Comparison of ENCODE assay signal across 21 cellular contexts in genomic region chr16:9219811-9220210, GRCh38.
"Had no signal": no experiment of that assay in that cellular context is flagged by ENCODE, and none has a peak within 500 bp of the region (broad histone marks: within the 10 kb centered on the region; RNA-seq: fewer than 3 reads in every experiment).

No MANE protein-coding gene starts in this region.

- H3K4me3 Mint-ChIP-seq: activated CD4-positive, alpha-beta T cell treated with anti-CD3 and anti-CD28 coated beads for 36 hours; activated CD8-positive, alpha-beta T cell treated with anti-CD3 and anti-CD28 coated beads, Interleukin-2, amount 10 ng/mL, durations not matched to agents 7 days and 5 days; activated naive CD8-positive, alpha-beta T cell treated with anti-CD3 and anti-CD28 coated beads, Interleukin-2, amount 10 ng/mL, durations not matched to agents 7 days and 5 days had no signal

- H3K4me1 Mint-ChIP-seq: activated CD4-positive, alpha-beta T cell treated with anti-CD3 and anti-CD28 coated beads for 36 hours; activated naive CD8-positive, alpha-beta T cell treated with anti-CD3 and anti-CD28 coated beads, Interleukin-2, amount 10 ng/mL, durations not matched to agents 7 days and 5 days had no signal

- H3K27ac ChIP-seq: adrenal gland, breast epithelium had no signal

- H3K9me3 Mint-ChIP-seq: activated naive CD8-positive, alpha-beta T cell treated with anti-CD3 and anti-CD28 coated beads, Interleukin-2, amount 10 ng/mL, durations not matched to agents 7 days and 5 days had no signal

- H3K27me3 ChIP-seq: adrenal gland, breast epithelium had no signal

- H3K27me3 Mint-ChIP-seq: activated CD4-positive, alpha-beta T cell treated with anti-CD3 and anti-CD28 coated beads for 36 hours had no signal

- H3K36me3 Mint-ChIP-seq: activated naive CD8-positive, alpha-beta T cell treated with anti-CD3 and anti-CD28 coated beads, Interleukin-2, amount 10 ng/mL, durations not matched to agents 7 days and 5 days had no signal

- H3K36me3 ChIP-seq: adrenal gland, breast epithelium had no signal

- H3K4me3 ChIP-seq: adrenal gland, breast epithelium, K562 had no signal

- H3K4me1 ChIP-seq: adrenal gland, breast epithelium had no signal

- H3K27ac Mint-ChIP-seq: activated CD4-positive, alpha-beta T cell treated with anti-CD3 and anti-CD28 coated beads for 36 hours; activated CD8-positive, alpha-beta T cell treated with anti-CD3 and anti-CD28 coated beads, Interleukin-2, amount 10 ng/mL, durations not matched to agents 7 days and 5 days; activated naive CD8-positive, alpha-beta T cell treated with anti-CD3 and anti-CD28 coated beads, Interleukin-2, amount 10 ng/mL, durations not matched to agents 7 days and 5 days had no signal

- DNase-seq: activated CD4-positive, alpha-beta T cell treated with anti-CD3 and anti-CD28 coated beads for 36 hours; activated CD8-positive, alpha-beta memory T cell treated with anti-CD3 and anti-CD28 coated beads, Interleukin-2, amount 50 U/mL, for 48 hours; activated CD8-positive, alpha-beta T cell treated with anti-CD3 and anti-CD28 coated beads, Interleukin-2, amount 10 ng/mL, durations not matched to agents 7 days and 5 days; activated naive CD4-positive, alpha-beta T cell treated with anti-CD3 and anti-CD28 coated beads, Interleukin-2, amount 50 U/mL, for 16 hours; activated naive CD8-positive, alpha-beta T cell treated with anti-CD3 and anti-CD28 coated beads, Interleukin-2, amount 10 ng/mL, durations not matched to agents 7 days and 5 days; activated T-cell treated with anti-CD3 and anti-CD28 coated beads, Interleukin-2, amount 50 U/mL, for 1 hour; adrenal gland; caudate nucleus; Karpas-422; MM.1S; NCI-H1105 treated with DMSO at 0.1 percent for 48 hours; NCI-H1436 treated with DMSO at 0.1 percent for 48 hours; NCI-H187; NCI-H2081; NCI-H510A treated with DMSO at 0.1 percent for 48 hours; NCI-H748 treated with DMSO at 0.1 percent for 48 hours; SIG-M5; T-helper 2 cell; T1000 had no signal

- H3K9me3 ChIP-seq: adrenal gland, breast epithelium had no signal
